Comparison of ENCODE assay signal across 13 cellular contexts in genomic region chr2:29615183-29615582, GRCh38.
DNase-seq lines count a peak whose midpoint lies in the region; TF ChIP-seq lines count a peak whose summit lies in the region.
"Had no signal": no experiment of that assay in that cellular context is flagged by ENCODE, and none has a peak within 500 bp of the region (broad histone marks: within the 10 kb centered on the region; RNA-seq: fewer than 3 reads in every experiment).

No MANE protein-coding gene starts in this region.

- no peak overlapping the region for H3K14ac ChIP-seq in trophoblast cell (ENCODE audit: low read length)

- no peak overlapping the region for H3K4ac ChIP-seq in trophoblast cell (ENCODE audit: low read depth, low read length)

- H3K36me3 ChIP-seq in trophoblast cell (ENCODE audit: control insufficient read depth in 1 of 2, insufficient read depth in 2 of 2, low read length in 2 of 2), result no peaks in the 10 kb centered on the region
- no peaks in the 10 kb centered on the region for H3K36me3 ChIP-seq in suprapubic skin

- H3K4me1 ChIP-seq in trophoblast cell (ENCODE audit: control insufficient read depth in 1 of 2, insufficient read depth in 2 of 2, low read length in 2 of 2) (peaks cover 15 to 30% of the 10 kb centered on the region in 2 experiments), suprapubic skin (no peaks in the 10 kb centered on the region)

- no peak for TF ChIP-seq POLR2A in suprapubic skin (IDR thresholded peaks at IDR 0.05)

- 0 out of 2 replicates have a peak overlapping the region, but pooled peaks have one; percentile 30 for H3K27ac ChIP-seq in 22Rv1
- peak overlapping the region; percentile 8; the same call in 1 of the 2 replicates for H3K27ac ChIP-seq in C4-2B
- peak overlapping the region; percentile 94 for H3K27ac ChIP-seq in trophoblast cell (ENCODE audit: low read depth, low read length)
- no peak overlapping the region for H3K27ac ChIP-seq in suprapubic skin

- DNase-seq in NCI-H69 (lab: John Stamatoyannopoulos, UW), result peak; percentile 23
- DNase-seq in trophoblast cell, result no peak
- DNase-seq in suprapubic skin (ENCODE audit: low spot score in 2 of 2), result no peak
- no peak for DNase-seq in activated CD4-positive, alpha-beta T cell treated with anti-CD3 and anti-CD28 coated beads, Interleukin-2, amount 50 U/mL, for 1 hour
- no peak for DNase-seq in DMS53 treated with DMSO at 0.1 percent for 48 hours (lab: John Stamatoyannopoulos, UW; ENCODE audit: unreplicated experiment)
- DNase-seq: Caco-2; CD8-positive, alpha-beta memory T cell; DND-41; GDM1; GOT3; H9 had no signal

- no peaks in the 10 kb centered on the region for H3K27me3 ChIP-seq in trophoblast cell (ENCODE audit: insufficient read depth, low read length)
- H3K27me3 ChIP-seq in suprapubic skin, result peaks cover 5% of the 10 kb centered on the region

- H3K79me1 ChIP-seq in trophoblast cell (ENCODE audit: low read length), result peaks cover 37% of the 10 kb centered on the region

- H3K4me2 ChIP-seq in trophoblast cell (ENCODE audit: low read length), result no peak overlapping the region

- no peak overlapping the region for H2AK5ac ChIP-seq in trophoblast cell (ENCODE audit: low read length)

- peak overlapping the region; percentile 13 for H4K8ac ChIP-seq in trophoblast cell (ENCODE audit: low read depth, low read length)

- no peak overlapping the region for H2BK120ac ChIP-seq in trophoblast cell (ENCODE audit: insufficient read depth, low read length, poor library complexity)

- H3K79me2 ChIP-seq in trophoblast cell (ENCODE audit: control insufficient read depth, insufficient read depth, low read length, poor library complexity), result no peaks in the 10 kb centered on the region

- H2AFZ ChIP-seq in trophoblast cell (ENCODE audit: insufficient read depth, low read length, poor library complexity), result no peak overlapping the region

- peak overlapping the region; percentile 91 for H4K91ac ChIP-seq in trophoblast cell (ENCODE audit: low read depth, low read length)

- H3K18ac ChIP-seq in trophoblast cell (ENCODE audit: low read length), result no peak overlapping the region

- TF ChIP-seq EP300 in suprapubic skin (IDR thresholded peaks at IDR 0.05), result no peak

- WGBS in trophoblast cell (ENCODE audit: extremely low coverage, insufficient coverage, insufficient read length), result no CpG with 5 or more reads among the region's 5 CpGs
- WGBS in suprapubic skin, result 96% methylated on average over 5 of the region's 5 CpGs

- H3K4me3 ChIP-seq in trophoblast cell (ENCODE audit: low read depth, low read length), result no peak overlapping the region
- no peak overlapping the region for H3K4me3 ChIP-seq in suprapubic skin

- H3K9me3 ChIP-seq in trophoblast cell (ENCODE audit: insufficient read depth, low read depth, low read length) (peaks cover 2% of the 10 kb centered on the region), suprapubic skin (no peaks in the 10 kb centered on the region)
- H3K9me3 ChIP-seq: Caco-2 had no signal

- no peak overlapping the region for H2BK12ac ChIP-seq in trophoblast cell (ENCODE audit: low read length)

- no peak overlapping the region for H3K23ac ChIP-seq in trophoblast cell (ENCODE audit: low read length)

- no peak for TF ChIP-seq CTCF in 22Rv1 (IDR thresholded peaks at IDR 0.05)
- no peak for TF ChIP-seq CTCF in C4-2B (conservative IDR thresholded peaks at IDR 0.05)
- TF ChIP-seq CTCF in suprapubic skin (IDR thresholded peaks at IDR 0.05), result no peak

- H2BK5ac ChIP-seq in trophoblast cell (ENCODE audit: low read depth, low read length, poor library complexity), result no peak overlapping the region

- H3K9ac ChIP-seq in trophoblast cell (ENCODE audit: low read length), result no peak overlapping the region

- no peak overlapping the region for H4K12ac ChIP-seq in trophoblast cell (ENCODE audit: low read depth, low read length)
